8 cellular contexts compared by ENCODE assay signal in the genomic region with DNA sequence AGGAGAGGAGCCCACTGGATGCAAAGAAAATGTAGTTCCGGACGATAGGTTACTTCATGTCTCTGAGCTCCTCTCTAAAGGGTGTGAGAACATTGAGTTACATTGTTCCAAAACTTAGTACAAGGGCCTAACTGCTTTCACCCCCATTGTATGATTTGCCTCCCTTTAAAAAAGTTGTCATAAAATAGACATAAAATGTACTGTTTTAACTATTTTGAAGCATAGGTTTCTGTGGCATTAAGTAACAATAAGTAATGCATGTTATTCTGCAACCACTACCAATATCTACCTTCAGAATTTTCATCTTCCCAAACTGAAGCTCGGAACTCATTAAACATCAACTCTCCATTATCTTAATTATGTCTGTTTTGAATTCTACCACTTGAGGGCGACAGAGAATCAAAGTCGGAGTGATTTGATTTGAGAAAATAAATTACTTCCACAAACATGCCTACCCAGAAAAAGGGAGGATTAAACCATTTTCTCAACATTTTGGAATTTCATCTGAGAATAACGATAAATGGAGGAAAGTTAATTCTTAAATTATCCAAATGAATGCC. TPM values are rescaled to one million over a fixed set of nuclear protein-coding genes. Genes with fewer than 3 reads are reported as not detected.
DNase-seq lines count a peak whose midpoint lies in the region; ATAC-seq, FAIRE-seq and TF ChIP-seq lines count a peak whose summit lies in the region.

No MANE protein-coding gene starts in this region.

- CTCF ChIA-PET in PC-3 (lab: Charles Lee), result interaction anchor here (0.5 kb wide), 1 partner anchor 827 kb away, joined by 3 read pairs; no protein-coding TSS in a partner anchor

- H3K27ac ChIP-seq in PC-3 (ENCODE audit: low read length) (no peak overlapping the region), sigmoid colon (no peak overlapping the region)

- no peaks in the 10 kb centered on the region for H4K20me1 ChIP-seq in PC-3 (ENCODE audit: low read length)

- no peaks in the 10 kb centered on the region for H3K9me3 ChIP-seq in PC-3 (ENCODE audit: low read length)
- no peaks in the 10 kb centered on the region for H3K9me3 ChIP-seq in sigmoid colon

- no peak overlapping the region for H2AFZ ChIP-seq in PC-3 (ENCODE audit: low read length)

- POLR2A ChIA-PET in PC-3 (lab: Charles Lee; ENCODE audit: unreplicated experiment), result no interaction called here

- ATAC-seq in PC-3, result no peak

- DNase-seq in AG09319 (ENCODE audit: extremely low read depth, low read depth) (no peak), PC-3 (peak; percentile 78), epithelial cell of esophagus (ENCODE audit: low read depth) (peak; percentile 48), sigmoid colon (no peak), GM19239 (ENCODE audit: insufficient read length, low spot score) (no peak)
- no peak for DNase-seq in activated naive CD4-positive, alpha-beta T cell treated with Interleukin-2 at 50 U/mL for 16 hours
- no peak for DNase-seq in stimulated activated CD4-positive, alpha-beta T cell treated with anti-CD3 and anti-CD28 coated beads, Interleukin-12 subunit alpha, Interleukin-12 subunit beta, amount 100 ng/mL, for 4 hours

- H3K4me3 ChIP-seq in PC-3 (ENCODE audit: low read length) (no peak overlapping the region), epithelial cell of esophagus (ENCODE audit: low read length) (no peak overlapping the region), sigmoid colon (no peak overlapping the region)

- H3K4me1 ChIP-seq in PC-3 (ENCODE audit: insufficient read depth, low read length) (peaks cover 26% of the 10 kb centered on the region), sigmoid colon (peaks cover 0 to 11% (median 9%) of the 10 kb centered on the region in 4 donors)

- 38 to 44% methylated on average over 6 of the region's 6 CpGs for WGBS in sigmoid colon, 2 donors

- TF ChIP-seq CTCF in AG09319 (IDR thresholded peaks at IDR 0.05; ENCODE audit: low read depth, low read length), result peak; percentile 56
- peak; percentile 22; the same call in 1 of the 2 replicates for TF ChIP-seq CTCF in GM12874 (IDR thresholded peaks at IDR 0.05; ENCODE audit: insufficient read depth, low read depth, low read length)
- peak; percentile 82 for TF ChIP-seq CTCF in PC-3 (conservative IDR thresholded peaks at IDR 0.05; ENCODE audit: low read depth, low read length)
- TF ChIP-seq CTCF in epithelial cell of esophagus (IDR thresholded peaks at IDR 0.05; ENCODE audit: insufficient read depth, low read depth, low read length, missing control alignments), result peak; percentile 53
- peak in 3 of 4 experiments; percentile 26 to 54 (median 46) for TF ChIP-seq CTCF in sigmoid colon (IDR thresholded peaks at IDR 0.05)

- TF ChIP-seq EP300 in sigmoid colon (IDR thresholded peaks at IDR 0.05), result no peak

- H3K27me3 ChIP-seq in PC-3 (ENCODE audit: low read length) (no peaks in the 10 kb centered on the region), sigmoid colon (peaks cover 8 to 38% (median 33%) of the 10 kb centered on the region in 3 donors)

- TF ChIP-seq POLR2A in sigmoid colon (IDR thresholded peaks at IDR 0.05), result no peak

- intact Hi-C loops in PC-3 (cut with micrococcal nuclease), result loop anchor here (1.0 to 2.0 kb wide), 3 partner anchors 26 to 1364 kb away; no protein-coding TSS in a partner anchor
- intact Hi-C loops in sigmoid colon (cut with DNase I), result loop anchor here (1.0 kb wide), 1 partner anchor 1289 kb away; no protein-coding TSS in a partner anchor

- no peaks in the 10 kb centered on the region for H3K9me2 ChIP-seq in PC-3 (replicated peaks; ENCODE audit: low read length)

- FAIRE-seq in GM19239 (lab: Jason Lieb, UNC), result no peak

- H3K79me2 ChIP-seq in PC-3 (ENCODE audit: low read length), result 0 out of 2 replicates have a peak, but pooled peaks cover 5% of the 10 kb centered on the region

- H3F3A ChIP-seq in PC-3 (ENCODE audit: low read length, unreplicated experiment), result no peaks in the 10 kb centered on the region

- BruUV-seq in PC-3 (replicated peaks; lab: Mats Ljungman, UMichigan), result no TSS peak

- no peaks in the 10 kb centered on the region for H3K36me3 ChIP-seq in PC-3 (ENCODE audit: low read depth, low read length)
- no peaks in the 10 kb centered on the region for H3K36me3 ChIP-seq in sigmoid colon

- H3K4me2 ChIP-seq in PC-3 (ENCODE audit: low read length), result no peak overlapping the region

- no peak overlapping the region for H3K9ac ChIP-seq in PC-3 (ENCODE audit: low read length)

RNA-seq across cellular contexts. Expression of a gene that starts 2.7 kb away (rescaled TPM):
- total RNA-seq in PC-3 (2014; rRNA removed) (1.3 and 1.5 TPM in 2 replicates), sigmoid colon (not detected)
- polyA plus RNA-seq in sigmoid colon, result not detected

RNA-seq across cellular contexts. Expression of a gene that starts 18.1 kb away (rescaled TPM):
- total RNA-seq in PC-3 (2014; rRNA removed), result 0.11 TPM in 1 of 2 replicates, not detected in the other
- total RNA-seq in sigmoid colon, result not detected
- not detected for polyA plus RNA-seq in sigmoid colon

RNA-seq across cellular contexts. Expression of a gene that starts 30.1 kb away (rescaled TPM):
- total RNA-seq in PC-3 (2014; rRNA removed) (120 and 136 TPM in 2 replicates), sigmoid colon (100 to 1,000 TPM in 3 of 4 donors, 10 to 100 TPM in 1; 54.0 to 330 (median 177) TPM)
- polyA plus RNA-seq in sigmoid colon, result 10 to 100 TPM in 1 of 3 donors, 1 to 10 TPM in 2; 4.8 to 44.9 (median 5.3) TPM

Comparison
In these comparisons a context has a peak if more than half of its experiments do, and no peak if none do; other contexts are left out.
1. DNase-seq: peak in PC-3 (single experiment) and epithelial cell of esophagus (single experiment); none in AG09319 (single experiment), sigmoid colon (single experiment), activated naive CD4-positive, alpha-beta T cell treated with Interleukin-2 at 50 U/mL for 16 hours (single experiment), stimulated activated CD4-positive, alpha-beta T cell treated with anti-CD3 and anti-CD28 coated beads, Interleukin-12 subunit alpha, Interleukin-12 subunit beta, amount 100 ng/mL, for 4 hours (single experiment) and GM19239 (single experiment).
2. CTCF ChIP-seq: peak in every context shown above with its lines; median percentile 82 in PC-3; 56 in AG09319; 53 in epithelial cell of esophagus; 46 in sigmoid colon; 22 in GM12874.